In genomic region chr7:66574096-66574495, GRCh38 we compare ENCODE assay signal across 7 cellular contexts. TPM values are rescaled to one million over a fixed set of nuclear protein-coding genes. Genes with fewer than 3 reads are reported as not detected.
DNase-seq lines count a peak whose midpoint lies in the region; ATAC-seq, FAIRE-seq and TF ChIP-seq lines count a peak whose summit lies in the region.
"Not testable (repeated sequence)": the region's sequence is repeated elsewhere in the genome, so short reads cannot be mapped to it uniquely, and the experiment has no call there.

No MANE protein-coding gene starts in this region.

- TF ChIP-seq CTCF in astrocyte (IDR thresholded peaks at IDR 0.05; ENCODE audit: insufficient read depth, low read depth, low read length); chondrocyte (IDR thresholded peaks at IDR 0.05); mucosa of descending colon (IDR thresholded peaks at IDR 0.05); progenitor cell of endocrine pancreas (IDR thresholded peaks at IDR 0.05; ENCODE audit: unreplicated experiment): not testable (repeated sequence)

- peak overlapping the region in 4 of 7 donors; percentile 41 to 72 (median 52) for H3K27ac Mint-ChIP-seq in CD4-positive, alpha-beta memory T cell
- H3K27ac Mint-ChIP-seq in T-cell (peak overlapping the region; percentile 0 to 58), astrocyte (ENCODE audit: unreplicated experiment) (peak overlapping the region; percentile 89), chondrocyte (ENCODE audit: unreplicated experiment) (peak overlapping the region; percentile 19), progenitor cell of endocrine pancreas (peak overlapping the region; percentile 47)

- H3K9ac ChIP-seq in astrocyte (ENCODE audit: low read length): not testable (repeated sequence)

- not testable (repeated sequence) for H3K4me3 Mint-ChIP-seq in CD4-positive, alpha-beta memory T cell; T-cell; chondrocyte (ENCODE audit: unreplicated experiment); progenitor cell of endocrine pancreas (ENCODE audit: low read depth)
- peak overlapping the region; percentile 22 for H3K4me3 Mint-ChIP-seq in astrocyte (ENCODE audit: unreplicated experiment)

- FAIRE-seq in astrocyte (lab: Jason Lieb, UNC): not testable (repeated sequence)

- H3K9me3 Mint-ChIP-seq in CD4-positive, alpha-beta memory T cell; T-cell; astrocyte (ENCODE audit: unreplicated experiment); chondrocyte (ENCODE audit: low read depth); progenitor cell of endocrine pancreas (ENCODE audit: low read depth): not testable (repeated sequence)

- not testable (repeated sequence) for H3K27me3 Mint-ChIP-seq in CD4-positive, alpha-beta memory T cell; T-cell; astrocyte (ENCODE audit: low read depth, unreplicated experiment); chondrocyte (ENCODE audit: low read depth); progenitor cell of endocrine pancreas

- not testable (repeated sequence) for H3K4me3 ChIP-seq in CD4-positive, alpha-beta memory T cell (ENCODE audit: low read length in 2 of 2); astrocyte (ENCODE audit: insufficient read depth, low read depth, low read length); mucosa of descending colon

- H3K4me1 ChIP-seq in CD4-positive, alpha-beta memory T cell (ENCODE audit: insufficient read depth, low read length): peaks cover 23% of the 10 kb centered on the region
- H3K4me1 ChIP-seq in astrocyte (ENCODE audit: insufficient read depth, low read length); mucosa of descending colon (ENCODE audit: low read depth): not testable (repeated sequence)

- not testable (repeated sequence) for H2AFZ ChIP-seq in astrocyte (ENCODE audit: low read depth, low read length)

- not testable (repeated sequence) for H3K27ac ChIP-seq in CD4-positive, alpha-beta memory T cell (ENCODE audit: low read depth, low read length); astrocyte (ENCODE audit: low read depth, low read length)

- peaks cover 20% of the 10 kb centered on the region for H3K36me3 ChIP-seq in CD4-positive, alpha-beta memory T cell (ENCODE audit: insufficient read depth, low read length)
- H3K36me3 ChIP-seq in astrocyte (ENCODE audit: insufficient read depth, low read length): peaks cover 16% of the 10 kb centered on the region
- not testable (repeated sequence) for H3K36me3 ChIP-seq in mucosa of descending colon (ENCODE audit: low read depth)

- intact Hi-C loops in CD4-positive, alpha-beta memory T cell (cut with micrococcal nuclease); mucosa of descending colon (cut with DNase I, micrococcal nuclease): not testable (repeated sequence)

- not testable (repeated sequence) for H3K9me3 ChIP-seq in CD4-positive, alpha-beta memory T cell (ENCODE audit: control insufficient read depth in 1 of 2, low read length in 2 of 2); astrocyte (ENCODE audit: insufficient read depth, low read depth, low read length); mucosa of descending colon

- not testable (repeated sequence) for ATAC-seq in T-cell (replicated peaks in 1 of 4)
- ATAC-seq in mucosa of descending colon: peak; percentile 77

- peaks cover 94% of the 10 kb centered on the region for H3K79me2 ChIP-seq in astrocyte (ENCODE audit: insufficient read depth, low read length)

- peaks cover 30 to 58% of the 10 kb centered on the region in 2 donors for H3K36me3 Mint-ChIP-seq in CD4-positive, alpha-beta memory T cell
- H3K36me3 Mint-ChIP-seq in T-cell: peaks cover 43% of the 10 kb centered on the region
- H3K36me3 Mint-ChIP-seq in astrocyte (ENCODE audit: low read depth, unreplicated experiment): peaks cover 10% of the 10 kb centered on the region
- not testable (repeated sequence) for H3K36me3 Mint-ChIP-seq in chondrocyte (ENCODE audit: low read depth)
- H3K36me3 Mint-ChIP-seq in progenitor cell of endocrine pancreas (ENCODE audit: insufficient read depth): peaks cover 12% of the 10 kb centered on the region

- POLR2A ChIA-PET in CD4-positive, alpha-beta memory T cell (lab: Charles Lee; ENCODE audit: partially characterized antibody); T-cell (lab: Charles Lee): not testable (repeated sequence)

- H4K20me1 ChIP-seq in astrocyte (ENCODE audit: insufficient read depth, low read length): peaks cover 81% of the 10 kb centered on the region

- not testable (repeated sequence) for H3K27me3 ChIP-seq in CD4-positive, alpha-beta memory T cell (ENCODE audit: insufficient read depth, low read length); astrocyte (ENCODE audit: insufficient read depth, low read length)

- not testable (repeated sequence) for DNase-seq in CD4-positive, alpha-beta memory T cell; T-cell; astrocyte (ENCODE audit: low read depth); chondrocyte (ENCODE audit: low spot score); mucosa of descending colon; progenitor cell of endocrine pancreas (ENCODE audit: low spot score, unreplicated experiment)
- DNase-seq in kidney tubule cell (ENCODE audit: low spot score): peak; percentile 45

- CTCF ChIA-PET in CD4-positive, alpha-beta memory T cell (lab: Charles Lee; ENCODE audit: partially characterized antibody); T-cell (lab: Charles Lee): not testable (repeated sequence)

- peaks cover 20 to 48% (median 39%) of the 10 kb centered on the region in 4 donors for H3K4me1 Mint-ChIP-seq in CD4-positive, alpha-beta memory T cell
- peaks cover 36 to 44% (median 41%) of the 10 kb centered on the region in 3 donors for H3K4me1 Mint-ChIP-seq in T-cell
- H3K4me1 Mint-ChIP-seq in astrocyte (ENCODE audit: low read depth, unreplicated experiment): peaks cover 35% of the 10 kb centered on the region
- H3K4me1 Mint-ChIP-seq in chondrocyte (ENCODE audit: low read depth): peaks cover 60% of the 10 kb centered on the region
- not testable (repeated sequence) for H3K4me1 Mint-ChIP-seq in progenitor cell of endocrine pancreas (ENCODE audit: low read depth)

- not testable (repeated sequence) for H3K4me2 ChIP-seq in astrocyte (ENCODE audit: low read length)

RNA-seq across cellular contexts. Expression of gene KCTD7, which starts 54.6 kb away (rescaled TPM):
- total RNA-seq in CD4-positive, alpha-beta memory T cell: 10 to 100 TPM; 57.3 to 63.8 TPM
- 10 to 100 TPM; 10.1 to 22.2 TPM for polyA plus RNA-seq in CD4-positive, alpha-beta memory T cell
- total RNA-seq in T-cell (10 to 100 TPM; 23.1 to 44.3 (median 39.3) TPM), astrocyte (11.6 and 12.8 TPM in 2 replicates), chondrocyte (16.4 to 22.6 TPM (median 21.5 TPM) in 3 replicates), mucosa of descending colon (10 to 100 TPM in 1 of 3 donors, 1 to 10 TPM in 2; 7.4 to 24.8 (median 8.5) TPM), progenitor cell of endocrine pancreas (8.5 and 12.3 TPM in 2 replicates)

Comparison
In these comparisons a context has a peak if more than half of its experiments do, and no peak if none do; other contexts are left out.
1. H3K27ac Mint-ChIP-seq: peak in every context shown above with its lines; median percentile 89 in astrocyte; 52 in CD4-positive, alpha-beta memory T cell; 47 in progenitor cell of endocrine pancreas; 29 in T-cell; 19 in chondrocyte.